Comparison of ENCODE assay signal across 9 cellular contexts in the genomic region with DNA sequence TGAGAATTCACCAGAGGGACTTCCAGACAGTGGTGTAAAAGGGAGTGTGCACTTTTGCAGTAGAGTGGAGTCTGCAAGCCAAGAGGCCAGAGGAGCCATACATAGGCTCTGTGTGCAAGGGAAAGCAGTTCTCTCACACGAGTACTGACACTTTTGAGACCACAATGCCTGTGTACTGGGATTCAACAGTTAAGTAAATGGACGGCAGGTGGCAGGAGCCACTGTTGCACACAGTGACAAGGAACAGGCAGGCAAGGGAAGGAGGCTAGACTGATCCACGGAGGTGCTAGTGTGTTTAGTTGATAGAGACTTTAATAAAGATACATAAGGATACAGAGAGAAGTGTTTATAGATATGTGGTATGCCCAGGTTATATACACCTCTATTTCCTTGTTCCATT.
A peak's percentile ranks its signal among the peaks of the same experiment; 100 is the strongest.
DNase-seq lines count a peak whose midpoint lies in the region; ATAC-seq and TF ChIP-seq lines count a peak whose summit lies in the region.
"Had no signal": no experiment of that assay in that cellular context is flagged by ENCODE, and none has a peak within 500 bp of the region (broad histone marks: within the 10 kb centered on the region; RNA-seq: fewer than 3 reads in every experiment).

No MANE protein-coding gene starts in this region.

- no peaks in the 10 kb centered on the region for H3K36me3 ChIP-seq in right atrium auricular region
- H3K36me3 ChIP-seq in adrenal gland (replicated peaks in 1 of 2): no peaks in the 10 kb centered on the region
- H3K36me3 ChIP-seq in upper lobe of left lung: no peaks in the 10 kb centered on the region

- H2BK12ac ChIP-seq in H9 (ENCODE audit: insufficient read length, low read depth, low read length): no peak overlapping the region

- no peak for ATAC-seq in Right ventricle myocardium inferior
- ATAC-seq in left colon: peak; percentile 66
- peak in 1 of 2 donors; percentile 38 for ATAC-seq in upper lobe of left lung (ENCODE audit: low FRiP score in 2 of 2)

- H3K18ac ChIP-seq in H9 (ENCODE audit: insufficient read length, low read depth, low read length): no peak overlapping the region

- no peak overlapping the region for H3K9ac ChIP-seq in H9 (ENCODE audit: extremely low read depth, insufficient read length, low read length)

- H3K27ac ChIP-seq in right atrium auricular region: peak overlapping the region in 1 of 2 donors; percentile 61
- peak overlapping the region in 3 of 5 donors; percentile 63 to 82 (median 76) for H3K27ac ChIP-seq in adrenal gland
- H3K27ac ChIP-seq in upper lobe of left lung: peak overlapping the region; percentile 54 to 79 (median 72)
- no peak overlapping the region for H3K27ac ChIP-seq in H9 (ENCODE audit: insufficient read length, low read depth, low read length)

- no peaks in the 10 kb centered on the region for H3K23me2 ChIP-seq in H9 (ENCODE audit: insufficient read length, low read depth, low read length, poor library complexity, severe bottlenecking)

- H3K56ac ChIP-seq in H9 (ENCODE audit: insufficient read length, low read depth, low read length): no peak overlapping the region

- no peak overlapping the region for H2AK5ac ChIP-seq in H9 (ENCODE audit: insufficient read length, low read length)

- no peak for TF ChIP-seq EP300 in upper lobe of left lung (IDR thresholded peaks at IDR 0.05)

- peaks cover 18 to 20% of the 10 kb centered on the region in 2 experiments for H3K4me1 Mint-ChIP-seq in H9

- intact Hi-C loops in Right ventricle myocardium inferior (cut with DNase I): loop anchor here (5.0 kb wide), 1 partner anchor 62 kb away; no protein-coding TSS in a partner anchor
- intact Hi-C loops in adrenal gland (cut with DNase I): loop anchor here in 1 of 2 donors (5.0 kb wide), 1 partner anchor 57 kb away; no protein-coding TSS in a partner anchor
- intact Hi-C loops in left colon (cut with DNase I, micrococcal nuclease): no loop called here

- H3K27me3 ChIP-seq in right atrium auricular region (no peaks in the 10 kb centered on the region), adrenal gland (no peaks in the 10 kb centered on the region), upper lobe of left lung (no peaks in the 10 kb centered on the region), H9 (ENCODE audit: insufficient read depth, low read length) (no peaks in the 10 kb centered on the region)

- H3K9me3 Mint-ChIP-seq in H9: no peaks in the 10 kb centered on the region

- no peaks in the 10 kb centered on the region for H3K27me3 Mint-ChIP-seq in H9 (ENCODE audit: low read depth)

- DNase-seq in Right ventricle myocardium inferior (ENCODE audit: missing footprints): peak; percentile 22
- no peak for DNase-seq in right atrium auricular region (ENCODE audit: low spot score)
- DNase-seq in adrenal gland: peak in 1 of 7 donors; percentile 67
- DNase-seq in left colon: peak; percentile 49 to 65
- peak in 1 of 2 donors; percentile 59 for DNase-seq in upper lobe of left lung
- no peak for DNase-seq in H9
- DNase-seq in DMS 273 treated with DMSO at 0.1 percent for 48 hours (lab: John Stamatoyannopoulos, UW): no peak
- DNase-seq in activated gamma-delta T cell (lab: John Stamatoyannopoulos, UW): no peak
- DNase-seq: NCI-H1092 had no signal

- H3K4me3 ChIP-seq in right atrium auricular region (no peak overlapping the region), adrenal gland (no peak overlapping the region), upper lobe of left lung (no peak overlapping the region)

- no peak overlapping the region for H2AFZ ChIP-seq in H9 (ENCODE audit: low read length)

- no peak overlapping the region for H3K4me3 Mint-ChIP-seq in H9

- H3K79me1 ChIP-seq in H9 (ENCODE audit: insufficient read depth, low read depth, low read length, poor library complexity, severe bottlenecking): no peaks in the 10 kb centered on the region

- H2BK120ac ChIP-seq in H9 (ENCODE audit: low read depth, low read length, poor library complexity, severe bottlenecking): no peak overlapping the region

- no peak overlapping the region for H3T11ph ChIP-seq in H9 (ENCODE audit: low read length)

- H3K27ac Mint-ChIP-seq in H9: peak overlapping the region in 1 of 3 experiments; percentile 15; a peak in 2 of 7 replicates

- no peak overlapping the region for H4K91ac ChIP-seq in H9 (ENCODE audit: insufficient read length, low read depth, low read length)

- H3K23ac ChIP-seq in H9 (ENCODE audit: insufficient read length, low read depth, low read length): no peak overlapping the region

- H3K4ac ChIP-seq in H9 (ENCODE audit: low read depth, low read length): no peak overlapping the region

- no peak overlapping the region for H3K14ac ChIP-seq in H9 (ENCODE audit: insufficient read depth, low read length)

- 49 to 53% (median 50%) methylated on average over 3 of the region's 3 CpGs for WGBS in adrenal gland, 4 donors
- WGBS in upper lobe of left lung, 2 donors: 26 to 45% methylated on average over 3 of the region's 3 CpGs
- WGBS in H9 (ENCODE audit: extremely low coverage, insufficient read length, low lambda C conversion rate): no CpG with 5 or more reads among the region's 3 CpGs

- H4K8ac ChIP-seq in H9 (replicated peaks; ENCODE audit: insufficient read length, low read depth, low read length): no peak overlapping the region

- no peak overlapping the region for H4K5ac ChIP-seq in H9 (ENCODE audit: insufficient read length, low read depth, low read length)

- H2BK5ac ChIP-seq in H9 (ENCODE audit: insufficient read length, low read length): no peak overlapping the region

- TF ChIP-seq POLR2A in adrenal gland (IDR thresholded peaks at IDR 0.05) (no peak), upper lobe of left lung (IDR thresholded peaks at IDR 0.05) (no peak)

- TF ChIP-seq CTCF in right atrium auricular region (IDR thresholded peaks at IDR 0.05) (peak in 1 of 2 donors; percentile 32), adrenal gland (IDR thresholded peaks at IDR 0.05) (peak in 1 of 6 experiments; percentile 9), upper lobe of left lung (IDR thresholded peaks at IDR 0.05) (peak in 2 of 6 experiments; percentile 26 to 30), H9 (conservative IDR thresholded peaks at IDR 0.05) (no peak)

- H3K4me2 ChIP-seq in H9 (ENCODE audit: insufficient read depth, insufficient read length, low read length): no peak overlapping the region

- H2BK15ac ChIP-seq in H9 (ENCODE audit: low read depth, low read length): no peak overlapping the region

- no peak overlapping the region for H2BK20ac ChIP-seq in H9 (ENCODE audit: low read depth, low read length, poor library complexity, severe bottlenecking)

- H3K79me2 ChIP-seq in H9 (ENCODE audit: insufficient read depth, low read length): no peaks in the 10 kb centered on the region

- peaks cover 0 to 79% of the 10 kb centered on the region in 2 donors for H3K4me1 ChIP-seq in right atrium auricular region
- peaks cover 27 to 50% of the 10 kb centered on the region in 2 donors for H3K4me1 ChIP-seq in adrenal gland (replicated peaks in 1 of 2)
- peaks cover 51 to 81% (median 71%) of the 10 kb centered on the region in 4 donors for H3K4me1 ChIP-seq in upper lobe of left lung
- H3K4me1 ChIP-seq in H9 (ENCODE audit: insufficient read depth, low read length): no peaks in the 10 kb centered on the region

- H3K9me3 ChIP-seq in right atrium auricular region: no peaks in the 10 kb centered on the region
- H3K9me3 ChIP-seq in adrenal gland (replicated peaks in 1 of 3): no peaks in the 10 kb centered on the region
- no peaks in the 10 kb centered on the region for H3K9me3 ChIP-seq in upper lobe of left lung
- H3K9me3 ChIP-seq in H9 (ENCODE audit: control insufficient read depth, low read depth, low read length): no peaks in the 10 kb centered on the region

- H4K20me1 ChIP-seq in H9 (ENCODE audit: control insufficient read depth, insufficient read depth, insufficient read length): no peaks in the 10 kb centered on the region

- no peaks in the 10 kb centered on the region; a peak in 1 of 7 replicates for H3K36me3 Mint-ChIP-seq in H9 (ENCODE audit: insufficient read depth in 1 of 3, low read depth in 3 of 3)

Comparison
In these comparisons a context has a peak if more than half of its experiments do, and no peak if none do; other contexts are left out.
1. DNase-seq: peak in Right ventricle myocardium inferior (single experiment) and left colon (2 of 2); none in right atrium auricular region (single experiment), H9 (single experiment), DMS 273 treated with DMSO at 0.1 percent for 48 hours (single experiment) and activated gamma-delta T cell (single experiment).